In genomic region chr17:68325961-68326360, GRCh38 we compare ENCODE assay signal across 19 cellular contexts. TPM values are rescaled to one million over a fixed set of nuclear protein-coding genes. Genes with fewer than 3 reads are reported as not detected.
A peak's percentile ranks its signal among the peaks of the same experiment; 100 is the strongest.
DNase-seq lines count a peak whose midpoint lies in the region; ATAC-seq and TF ChIP-seq lines count a peak whose summit lies in the region.
"Had no signal": no experiment of that assay in that cellular context is flagged by ENCODE, and none has a peak within 500 bp of the region (broad histone marks: within the 10 kb centered on the region; RNA-seq: fewer than 3 reads in every experiment).

No MANE protein-coding gene starts in this region.

- H3K79me2 ChIP-seq in neural progenitor cell (ENCODE audit: low read depth), result no peaks in the 10 kb centered on the region

- H3K4me1 Mint-ChIP-seq in glutamatergic neuron (ENCODE audit: low read depth, unreplicated experiment) (no peaks in the 10 kb centered on the region), neural progenitor cell (peaks cover 11% of the 10 kb centered on the region)

- H3K4me1 ChIP-seq in psoas muscle (peaks cover 24% of the 10 kb centered on the region), neural progenitor cell (no peaks in the 10 kb centered on the region)
- H3K4me1 ChIP-seq: A549 had no signal

- no peaks in the 10 kb centered on the region for H3K9me3 Mint-ChIP-seq in glutamatergic neuron (ENCODE audit: unreplicated experiment)
- H3K9me3 Mint-ChIP-seq in neural progenitor cell, result peaks cover 30% of the 10 kb centered on the region

- 79 to 93% (median 91%) methylated on average over 5 of the region's 5 CpGs for WGBS in psoas muscle, 3 donors

- intact Hi-C loops in psoas muscle (cut with DNase I), result loop anchor here in 1 of 2 donors (5.0 kb wide), 1 partner anchor 36 kb away; no protein-coding TSS in a partner anchor

- no peaks in the 10 kb centered on the region for H3K27me3 ChIP-seq in psoas muscle (ENCODE audit: insufficient read depth in 3 of 3, low read length in 2 of 3)
- H3K27me3 ChIP-seq in neural progenitor cell, result no peaks in the 10 kb centered on the region

- peak overlapping the region; percentile 99 for H3K27ac ChIP-seq in psoas muscle
- no peak overlapping the region for H3K27ac ChIP-seq in neural progenitor cell
- H3K27ac ChIP-seq: 22Rv1, A549, C4-2B, GM23248, HL-60 had no signal

- H3K36me3 ChIP-seq in psoas muscle (ENCODE audit: insufficient read depth in 1 of 2, low read depth in 1 of 2) (no peaks in the 10 kb centered on the region), neural progenitor cell (no peaks in the 10 kb centered on the region)
- H3K36me3 ChIP-seq: HAP-1 had no signal

- H3K27ac Mint-ChIP-seq in glutamatergic neuron (ENCODE audit: unreplicated experiment) (no peak overlapping the region), neural progenitor cell (no peak overlapping the region)
- H3K27ac Mint-ChIP-seq: CD4-positive, alpha-beta T cell; IgD-negative memory B cell had no signal

- TF ChIP-seq CTCF in psoas muscle (IDR thresholded peaks at IDR 0.05) (no peak), glutamatergic neuron (IDR thresholded peaks at IDR 0.05; ENCODE audit: partially characterized antibody, unreplicated experiment) (no peak), neural progenitor cell (IDR thresholded peaks at IDR 0.05) (no peak)

- H2AFZ ChIP-seq in neural progenitor cell (replicated peaks), result no peak overlapping the region
- H2AFZ ChIP-seq: GM23248 had no signal

- H3K4me3 ChIP-seq in psoas muscle (no peak overlapping the region), neural progenitor cell (no peak overlapping the region)
- H3K4me3 ChIP-seq: A549, GM23248, HAP-1 had no signal

- no peak overlapping the region for H3K4me3 Mint-ChIP-seq in glutamatergic neuron (ENCODE audit: unreplicated experiment)
- H3K4me3 Mint-ChIP-seq in neural progenitor cell, result no peak overlapping the region
- H3K4me3 Mint-ChIP-seq: CD4-positive, alpha-beta T cell; IgD-negative memory B cell had no signal

- H3K27me3 Mint-ChIP-seq in glutamatergic neuron (ENCODE audit: unreplicated experiment), result peaks cover 10% of the 10 kb centered on the region
- H3K27me3 Mint-ChIP-seq in neural progenitor cell (ENCODE audit: insufficient read depth, low read depth), result peaks cover 10% of the 10 kb centered on the region
- H3K27me3 Mint-ChIP-seq: CD4-positive, alpha-beta T cell had no signal

- H3K4me2 ChIP-seq in neural progenitor cell, result no peak overlapping the region
- H3K4me2 ChIP-seq: A549 had no signal

- H3F3A ChIP-seq in neural progenitor cell (ENCODE audit: low read depth), result no peaks in the 10 kb centered on the region

- H3K36me3 Mint-ChIP-seq in glutamatergic neuron (ENCODE audit: unreplicated experiment), result peaks cover 11% of the 10 kb centered on the region
- peaks cover 2% of the 10 kb centered on the region for H3K36me3 Mint-ChIP-seq in neural progenitor cell

- DNase-seq in NCI-H146 (lab: John Stamatoyannopoulos, UW), result peak; percentile 15
- no peak for DNase-seq in NCI-H146 treated with DMSO at 0.1 percent for 48 hours (lab: John Stamatoyannopoulos, UW; ENCODE audit: unreplicated experiment)
- DNase-seq in islet precursor cell, result peak; percentile 93
- no peak for DNase-seq in psoas muscle
- no peak for DNase-seq in glutamatergic neuron
- no peak for DNase-seq in putamen (ENCODE audit: low spot score)
- no peak for DNase-seq in neural progenitor cell (ENCODE audit: low spot score)
- no peak for DNase-seq in DMS79 (lab: John Stamatoyannopoulos, UW)
- DNase-seq: AML-193; CD4-positive, alpha-beta T cell; DMS153; DMS79 treated with DMSO at 0.1 percent for 48 hours had no signal

- no peak overlapping the region for H3K9ac ChIP-seq in neural progenitor cell
- H3K9ac ChIP-seq: GM23248 had no signal

- no peaks in the 10 kb centered on the region for H3K9me3 ChIP-seq in psoas muscle
- H3K9me3 ChIP-seq in neural progenitor cell (ENCODE audit: low read depth), result no peaks in the 10 kb centered on the region
- H3K9me3 ChIP-seq: A549 had no signal

- ATAC-seq in psoas muscle, result no peak

- no peaks in the 10 kb centered on the region for H4K20me1 ChIP-seq in neural progenitor cell (ENCODE audit: low read depth)

RNA-seq across cellular contexts. Expression of gene ARSG, which starts 34.7 kb away (rescaled TPM):
- 1 to 10 TPM; 2.1 to 6.1 (median 3.1) TPM for total RNA-seq in psoas muscle
- polyA plus RNA-seq in psoas muscle, result 1 to 10 TPM; 1.7 to 3.7 (median 1.9) TPM
- 1.9 TPM for total RNA-seq in glutamatergic neuron (ENCODE audit: unreplicated experiment)
- total RNA-seq in neural progenitor cell (ENCODE audit: low replicate concordance), result 19.5 and 20.0 TPM in 2 replicates

RNA-seq across cellular contexts. Expression of gene SLC16A6, which starts 35.0 kb away (rescaled TPM):
- total RNA-seq in psoas muscle, result 10 to 100 TPM in 1 of 4 donors, 1 to 10 TPM in 2, under 1 TPM in 1; 0.82 to 47.7 (median 6.4) TPM
- 10 to 100 TPM in 1 of 3 donors, under 1 TPM in 2; 0.75 to 31.1 (median 0.86) TPM for polyA plus RNA-seq in psoas muscle
- total RNA-seq in glutamatergic neuron (ENCODE audit: unreplicated experiment), result 0.25 TPM
- 0.09 and 0.19 TPM in 2 replicates for total RNA-seq in neural progenitor cell (ENCODE audit: low replicate concordance)

Comparison
In these comparisons a context has a peak if more than half of its experiments do, and no peak if none do; other contexts are left out.
1. DNase-seq: peak in NCI-H146 (single experiment) and islet precursor cell (single experiment); none in NCI-H146 treated with DMSO at 0.1 percent for 48 hours (single experiment), psoas muscle (0 of 2), glutamatergic neuron (single experiment), putamen (single experiment), neural progenitor cell (single experiment) and DMS79 (single experiment).